In the genomic region with DNA sequence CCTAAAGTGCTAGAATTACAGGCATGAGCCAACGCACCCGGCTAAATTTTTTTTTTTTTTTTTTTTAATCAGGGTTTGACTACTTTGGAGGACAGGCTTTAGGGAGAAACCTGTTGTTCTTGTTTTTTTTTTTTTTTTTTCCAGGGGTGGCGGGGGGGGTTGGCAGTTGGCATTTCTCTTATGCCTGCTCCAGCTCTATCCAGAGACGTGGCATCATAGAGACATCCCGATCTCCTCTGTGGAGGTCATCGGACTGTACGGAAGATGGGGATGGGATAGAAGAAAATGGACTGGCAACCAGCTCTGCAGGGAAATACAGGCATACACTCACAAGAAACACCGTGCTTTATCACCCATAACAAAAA, we compare ENCODE assay signal across 8 cellular contexts.
A peak's percentile ranks its signal among the peaks of the same experiment; 100 is the strongest.
DNase-seq lines count a peak whose midpoint lies in the region; ATAC-seq and TF ChIP-seq lines count a peak whose summit lies in the region.

No MANE protein-coding gene starts in this region.

- H3K27me3 Mint-ChIP-seq in CD8-positive, alpha-beta T cell (ENCODE audit: low read depth): peaks cover 2% of the 10 kb centered on the region

- no TSS peak for BruUV-seq in PC-9 (replicated peaks; lab: Mats Ljungman, UMichigan)

- H3K79me2 ChIP-seq in PC-9 (ENCODE audit: low read depth) (no peaks in the 10 kb centered on the region), parathyroid adenoma (no peaks in the 10 kb centered on the region)

- peaks cover 32% of the 10 kb centered on the region for H3F3A ChIP-seq in PC-9 (ENCODE audit: insufficient read depth, low read depth)

- H3K4me1 ChIP-seq in CD8-positive, alpha-beta T cell (ENCODE audit: insufficient read depth, low read length): peaks cover 7% of the 10 kb centered on the region
- H3K4me1 ChIP-seq in PC-9 (replicated peaks; ENCODE audit: insufficient read depth) (peaks cover 27% of the 10 kb centered on the region), parathyroid adenoma (no peaks in the 10 kb centered on the region)

- no peaks in the 10 kb centered on the region for H3K9me2 ChIP-seq in PC-9 (ENCODE audit: insufficient read depth)

- H3K4me1 Mint-ChIP-seq in CD8-positive, alpha-beta T cell (ENCODE audit: low read depth): peaks cover 12% of the 10 kb centered on the region

- intact Hi-C loops in CD8-positive, alpha-beta T cell (cut with DNase I, micrococcal nuclease): no loop called here
- intact Hi-C loops in PC-9 (cut with micrococcal nuclease; ENCODE audit: unreplicated experiment): loop anchor here (2.0 kb wide), 1 partner anchor 59 kb away; no protein-coding TSS in a partner anchor

- H3K4me2 ChIP-seq in PC-9: peak overlapping the region; percentile 90
- H3K4me2 ChIP-seq in parathyroid adenoma (ENCODE audit: low read length): peak overlapping the region; percentile 26

- H3K9me3 Mint-ChIP-seq in CD8-positive, alpha-beta T cell: no peaks in the 10 kb centered on the region

- H4K20me1 ChIP-seq in PC-9 (ENCODE audit: insufficient read depth): no peaks in the 10 kb centered on the region

- H3K27me3 ChIP-seq in CD8-positive, alpha-beta T cell (ENCODE audit: insufficient read depth, low read length): no peaks in the 10 kb centered on the region
- H3K27me3 ChIP-seq in PC-9 (ENCODE audit: insufficient read depth, low read depth) (no peaks in the 10 kb centered on the region), parathyroid adenoma (ENCODE audit: control insufficient read depth, insufficient read depth, low read length) (no peaks in the 10 kb centered on the region)

- no peaks in the 10 kb centered on the region for H3K9me3 ChIP-seq in CD8-positive, alpha-beta T cell (ENCODE audit: low read length)
- H3K9me3 ChIP-seq in PC-9 (ENCODE audit: insufficient read depth, low read depth) (no peaks in the 10 kb centered on the region), parathyroid adenoma (ENCODE audit: control insufficient read depth, low read length) (no peaks in the 10 kb centered on the region)

- CTCF ChIA-PET in CD8-positive, alpha-beta T cell (lab: Charles Lee): interaction anchor here (0.7 to 0.8 kb wide), 2 partner anchors 9 to 58 kb away, joined by 4 read pairs; no protein-coding TSS in a partner anchor
- CTCF ChIA-PET in PC-9 (lab: Charles Lee): interaction anchor here (0.6 kb wide), 1 partner anchor 11 kb away, joined by 7 read pairs; no protein-coding TSS in a partner anchor

- no peak for ATAC-seq in CD8-positive, alpha-beta T cell
- no peak for ATAC-seq in HG03432 (IDR thresholded peaks at IDR 0.05; ENCODE audit: unreplicated experiment)

- H3K36me3 ChIP-seq in CD8-positive, alpha-beta T cell (ENCODE audit: insufficient read depth, low read length): no peaks in the 10 kb centered on the region
- H3K36me3 ChIP-seq in PC-9 (ENCODE audit: low read depth): no peaks in the 10 kb centered on the region
- H3K36me3 ChIP-seq in parathyroid adenoma (ENCODE audit: control insufficient read depth, insufficient read depth, low read length): no peaks in the 10 kb centered on the region

- no peak overlapping the region for H3K27ac Mint-ChIP-seq in CD8-positive, alpha-beta T cell

- no peak overlapping the region for H3K27ac ChIP-seq in CD8-positive, alpha-beta T cell (ENCODE audit: low read depth, low read length)
- H3K27ac ChIP-seq in PC-9: peak overlapping the region; percentile 65
- no peak overlapping the region for H3K27ac ChIP-seq in parathyroid adenoma

- H2AFZ ChIP-seq in PC-9: peak overlapping the region; percentile 72
- H2AFZ ChIP-seq in parathyroid adenoma: no peak overlapping the region

- peak overlapping the region; percentile 77 for H3K4me3 Mint-ChIP-seq in CD8-positive, alpha-beta T cell

- H3K9ac ChIP-seq in parathyroid adenoma: no peak overlapping the region

- TF ChIP-seq CTCF in CD8-positive, alpha-beta T cell (IDR thresholded peaks at IDR 0.05): no peak
- TF ChIP-seq CTCF in PC-9 (conservative IDR thresholded peaks at IDR 0.05): no peak
- TF ChIP-seq CTCF in epithelial cell of proximal tubule (conservative IDR thresholded peaks at IDR 0.05; ENCODE audit: low read depth, low read length): no peak
- TF ChIP-seq CTCF in parathyroid adenoma (IDR thresholded peaks at IDR 0.05): no peak

- peak overlapping the region; percentile 27 for H3K4me3 ChIP-seq in CD8-positive, alpha-beta T cell (ENCODE audit: low read depth, low read length)
- H3K4me3 ChIP-seq in PC-9 (peak overlapping the region; percentile 55), epithelial cell of proximal tubule (ENCODE audit: low read depth, low read length) (peak overlapping the region; percentile 43), parathyroid adenoma (ENCODE audit: low read depth, low read length) (no peak overlapping the region)

- POLR2A ChIA-PET in CD8-positive, alpha-beta T cell (lab: Charles Lee): interaction anchor here (0.6 to 0.7 kb wide), 2 partner anchors 23 to 119 kb away, joined by 3 to 4 read pairs; no protein-coding TSS in a partner anchor
- POLR2A ChIA-PET in PC-9 (lab: Charles Lee; ENCODE audit: unreplicated experiment): interaction anchor here (0.6 to 1.2 kb wide), 3 partner anchors 9 to 1380 kb away, joined by 3 to 21 read pairs (median 8); no protein-coding TSS in a partner anchor

- H3K36me3 Mint-ChIP-seq in CD8-positive, alpha-beta T cell: no peaks in the 10 kb centered on the region

- no peak for DNase-seq in CD8-positive, alpha-beta T cell
- DNase-seq in PC-9 (peak in 1 of 2 experiments; percentile 75), epithelial cell of proximal tubule (ENCODE audit: low read depth) (no peak), AG08396 (ENCODE audit: low spot score) (no peak), HPDE6-E6E7 (ENCODE audit: extremely low spot score) (no peak)
- no peak for DNase-seq in stimulated activated CD4-positive, alpha-beta T cell treated with anti-CD3 and anti-CD28 coated beads, Interleukin-12 subunit alpha, Interleukin-12 subunit beta, amount 100 ng/mL, for 4 hours
